In genomic region chr4:101135371-101136010, GRCh38 we compare ENCODE assay signal across 9 cellular contexts.
A peak's percentile ranks its signal among the peaks of the same experiment; 100 is the strongest.
DNase-seq lines count a peak whose midpoint lies in the region; ATAC-seq and TF ChIP-seq lines count a peak whose summit lies in the region.
"Had no signal": no experiment of that assay in that cellular context is flagged by ENCODE, and none has a peak within 500 bp of the region (broad histone marks: within the 10 kb centered on the region; RNA-seq: fewer than 3 reads in every experiment).

No MANE protein-coding gene starts in this region.

- H3K27me3 Mint-ChIP-seq in CD8-positive, alpha-beta memory T cell = no peaks in the 10 kb centered on the region

- peaks cover 0 to 2% (median 0%) of the 10 kb centered on the region in 5 donors for H3K9me3 Mint-ChIP-seq in CD8-positive, alpha-beta memory T cell

- no peak for DNase-seq in CD8-positive, alpha-beta memory T cell
- DNase-seq in coronary artery (ENCODE audit: low spot score) = no peak
- DNase-seq in DMS79 treated with DMSO at 0.1 percent for 48 hours (lab: John Stamatoyannopoulos, UW) = no peak
- no peak for DNase-seq in DMS53 treated with DMSO at 0.1 percent for 48 hours (lab: John Stamatoyannopoulos, UW; ENCODE audit: unreplicated experiment)
- no peak for DNase-seq in inferior parietal cortex (ENCODE audit: extremely low spot score)

- H3K4me1 Mint-ChIP-seq in CD8-positive, alpha-beta memory T cell = peaks cover 53 to 78% (median 72%) of the 10 kb centered on the region in 3 donors
- H3K4me1 Mint-ChIP-seq: nephron had no signal

- H3K9me3 ChIP-seq in CD8-positive, alpha-beta memory T cell (ENCODE audit: low read length) = no peaks in the 10 kb centered on the region

- CTCF ChIA-PET in CD8-positive, alpha-beta memory T cell (lab: Charles Lee) = no interaction called here

- H3K27ac Mint-ChIP-seq in CD8-positive, alpha-beta memory T cell = peak overlapping the region in 3 of 8 donors; percentile 15 to 52 (median 31)
- H3K27ac Mint-ChIP-seq: nephron had no signal

- no peaks in the 10 kb centered on the region for H3K36me3 ChIP-seq in CD8-positive, alpha-beta memory T cell (ENCODE audit: insufficient read depth, low read length)

- peaks cover 0 to 9% (median 0%) of the 10 kb centered on the region in 3 donors for H3K36me3 Mint-ChIP-seq in CD8-positive, alpha-beta memory T cell

- ATAC-seq in GM19397 (IDR thresholded peaks at IDR 0.05; ENCODE audit: unreplicated experiment) = peak; percentile 64
- ATAC-seq in HG03354 (IDR thresholded peaks at IDR 0.05; ENCODE audit: poor library complexity, severe bottlenecking, unreplicated experiment) = peak; percentile 71
- ATAC-seq in GM21526 (IDR thresholded peaks at IDR 0.05; ENCODE audit: low FRiP score, unreplicated experiment) = no peak

- no peak for TF ChIP-seq CTCF in coronary artery (IDR thresholded peaks at IDR 0.05)

- POLR2A ChIA-PET in CD8-positive, alpha-beta memory T cell (lab: Charles Lee) = no interaction called here

- no peak overlapping the region for H3K4me3 ChIP-seq in CD8-positive, alpha-beta memory T cell (ENCODE audit: low read length)
- peak overlapping the region; percentile 13 for H3K4me3 ChIP-seq in coronary artery

- peaks cover 7% of the 10 kb centered on the region for H3K4me1 ChIP-seq in CD8-positive, alpha-beta memory T cell (ENCODE audit: insufficient read depth, low read length)

- H3K27me3 ChIP-seq in CD8-positive, alpha-beta memory T cell (ENCODE audit: insufficient read depth, low read length, poor library complexity, severe bottlenecking) = no peaks in the 10 kb centered on the region

- H3K4me3 Mint-ChIP-seq in CD8-positive, alpha-beta memory T cell = peak overlapping the region; percentile 17 to 73 (median 67)
- H3K4me3 Mint-ChIP-seq: nephron had no signal

- no peak overlapping the region for H3K27ac ChIP-seq in CD8-positive, alpha-beta memory T cell (ENCODE audit: low read depth, low read length)
- no peak overlapping the region for H3K27ac ChIP-seq in coronary artery
